18 cellular contexts compared by ENCODE assay signal in genomic region chr12:63419119-63419518, GRCh38.
A peak's percentile ranks its signal among the peaks of the same experiment; 100 is the strongest.
DNase-seq lines count a peak whose midpoint lies in the region; ATAC-seq and TF ChIP-seq lines count a peak whose summit lies in the region.
"Had no signal": no experiment of that assay in that cellular context is flagged by ENCODE, and none has a peak within 500 bp of the region (broad histone marks: within the 10 kb centered on the region; RNA-seq: fewer than 3 reads in every experiment).

No MANE protein-coding gene starts in this region.

- intact Hi-C loops in colonic mucosa (cut with DNase I) = no loop called here
- intact Hi-C loops in mucosa of descending colon (cut with DNase I, micrococcal nuclease) = no loop called here
- intact Hi-C loops in spleen (cut with DNase I; ENCODE audit: low total_unique reads) = no loop called here

- DNase-seq in H4 (ENCODE audit: low spot score) (peak; percentile 39), NCI-H2227 (lab: John Stamatoyannopoulos, UW; ENCODE audit: unreplicated experiment) (peak; percentile 22), colonic mucosa (peak; percentile 42), mucosa of descending colon (peak in 1 of 3 donors; percentile 18), spleen (no peak), MV-4-11 (lab: John Stamatoyannopoulos, UW) (no peak), tibial nerve (ENCODE audit: low spot score in 2 of 2) (no peak)
- no peak for DNase-seq in stimulated activated CD4-positive, alpha-beta T cell treated with anti-CD3 and anti-CD28 coated beads, Interleukin-4, amount 100 ng/mL, for 4 hours
- DNase-seq: activated CD4-positive, alpha-beta T cell treated with anti-CD3 and anti-CD28 coated beads for 48 hours; activated naive CD4-positive, alpha-beta T cell treated with anti-CD3 and anti-CD28 coated beads, Interleukin-2, amount 50 U/mL, for 16 hours; activated T-cell treated with anti-CD3 and anti-CD28 coated beads for 4 hours; DMS153; left ventricle myocardium superior; NCI-H2171 treated with DMSO at 0.1 percent for 48 hours; ovary had no signal

- TF ChIP-seq POLR2A in spleen (IDR thresholded peaks at IDR 0.05) (no peak), tibial nerve (IDR thresholded peaks at IDR 0.05) (no peak)

- H3K4me1 ChIP-seq in colonic mucosa (no peaks in the 10 kb centered on the region), mucosa of descending colon (ENCODE audit: low read depth) (no peaks in the 10 kb centered on the region), spleen (no peaks in the 10 kb centered on the region), tibial nerve (no peaks in the 10 kb centered on the region)
- H3K4me1 ChIP-seq: BLaER1 treated with 17β-estradiol and CSF1 and Interleukin-3, amounts not matched to agents 10 nM and 100 nM; SJSA1 had no signal

- TF ChIP-seq EP300 in tibial nerve (IDR thresholded peaks at IDR 0.05) = no peak

- no peak overlapping the region for H3K9ac ChIP-seq in colonic mucosa (ENCODE audit: low read depth in 2 of 2, low read length in 2 of 2)
- H3K9ac ChIP-seq: BLaER1 treated with 17β-estradiol and CSF1 and Interleukin-3, amounts not matched to agents 10 nM and 100 nM; KMS-11 had no signal

- H3K9me3 ChIP-seq in colonic mucosa (no peaks in the 10 kb centered on the region), mucosa of descending colon (peaks cover 8% of the 10 kb centered on the region), spleen (peaks cover 0 to 18% (median 7%) of the 10 kb centered on the region in 8 donors), tibial nerve (peaks cover 0 to 37% (median 2%) of the 10 kb centered on the region in 4 donors)
- H3K9me3 ChIP-seq: ovary had no signal

- no peak overlapping the region for H3K27ac ChIP-seq in colonic mucosa
- H3K27ac ChIP-seq in spleen = no peak overlapping the region
- H3K27ac ChIP-seq in tibial nerve = no peak overlapping the region
- H3K27ac ChIP-seq: BLaER1 treated with 17β-estradiol and CSF1 and Interleukin-3, amounts not matched to agents 10 nM and 100 nM; KMS-11; ovary; SJSA1 had no signal

- H3K36me3 ChIP-seq in colonic mucosa (no peaks in the 10 kb centered on the region), mucosa of descending colon (ENCODE audit: low read depth) (no peaks in the 10 kb centered on the region), spleen (no peaks in the 10 kb centered on the region), tibial nerve (no peaks in the 10 kb centered on the region)
- H3K36me3 ChIP-seq: ovary, SJSA1 had no signal

- TF ChIP-seq CTCF in colonic mucosa (IDR thresholded peaks at IDR 0.05) (no peak), mucosa of descending colon (IDR thresholded peaks at IDR 0.05) (no peak), spleen (IDR thresholded peaks at IDR 0.05 in 8 of 11, conservative IDR thresholded peaks at IDR 0.05 in 3 of 11) (no peak), tibial nerve (IDR thresholded peaks at IDR 0.05) (no peak)

- 89 to 97% (median 92%) methylated on average over 7 of the region's 7 CpGs for WGBS in spleen, 5 donors
- WGBS in tibial nerve, 2 donors = 95 to 97% methylated on average over 7 of the region's 7 CpGs

- H3K4me3 ChIP-seq in colonic mucosa (no peak overlapping the region), mucosa of descending colon (no peak overlapping the region), spleen (no peak overlapping the region), tibial nerve (no peak overlapping the region)
- H3K4me3 ChIP-seq: BLaER1 treated with 17β-estradiol and CSF1 and Interleukin-3, amounts not matched to agents 10 nM and 100 nM; ovary; SJSA1 had no signal

- ATAC-seq in mucosa of descending colon = peak; percentile 85
- ATAC-seq: left ventricle myocardium superior had no signal

- H3K27me3 ChIP-seq in colonic mucosa (no peaks in the 10 kb centered on the region), spleen (replicated peaks in 1 of 7) (no peaks in the 10 kb centered on the region), tibial nerve (no peaks in the 10 kb centered on the region)
- H3K27me3 ChIP-seq: BLaER1 treated with 17β-estradiol and CSF1 and Interleukin-3, amounts not matched to agents 10 nM and 100 nM; ovary; SJSA1 had no signal

Comparison
In these comparisons a context has a peak if more than half of its experiments do, and no peak if none do; other contexts are left out.
1. DNase-seq: peak in H4 (single experiment), NCI-H2227 (single experiment) and colonic mucosa (single experiment); none in spleen (single experiment), stimulated activated CD4-positive, alpha-beta T cell treated with anti-CD3 and anti-CD28 coated beads, Interleukin-4, amount 100 ng/mL, for 4 hours (0 of 2), MV-4-11 (single experiment) and tibial nerve (0 of 2).